ENCODE assay signal across 9 cellular contexts in genomic region chr15:50687302-50687902, GRCh38. TPM values are rescaled to one million over a fixed set of nuclear protein-coding genes. Genes with fewer than 3 reads are reported as not detected.
A peak's percentile ranks its signal among the peaks of the same experiment; 100 is the strongest.
DNase-seq lines count a peak whose midpoint lies in the region; ATAC-seq, FAIRE-seq and TF ChIP-seq lines count a peak whose summit lies in the region.
"Had no signal": no experiment of that assay in that cellular context is flagged by ENCODE, and none has a peak within 500 bp of the region (broad histone marks: within the 10 kb centered on the region; RNA-seq: fewer than 3 reads in every experiment).

No MANE protein-coding gene starts in this region.

- no peak overlapping the region for H3K9ac ChIP-seq in neuronal stem cell (ENCODE audit: low read depth, low read length, poor library complexity)

- peaks cover 6% of the 10 kb centered on the region for H3K36me3 ChIP-seq in ectodermal cell (ENCODE audit: control insufficient read depth, insufficient read depth, low read length)
- peaks cover 0 to 27% of the 10 kb centered on the region in 2 donors for H3K36me3 ChIP-seq in neuronal stem cell (replicated peaks in 1 of 2; ENCODE audit: control insufficient read depth in 2 of 2, insufficient read depth in 2 of 2, low read length in 2 of 2)

- H3K9me3 ChIP-seq in ectodermal cell (ENCODE audit: control insufficient read depth, low read length) (no peaks in the 10 kb centered on the region), neuronal stem cell (replicated peaks in 1 of 2; ENCODE audit: control insufficient read depth in 2 of 2, insufficient read depth in 1 of 2, low read depth in 1 of 2, low read length in 2 of 2) (no peaks in the 10 kb centered on the region)

- no peak overlapping the region for H4K8ac ChIP-seq in neuronal stem cell (ENCODE audit: low read depth, low read length)

- peak overlapping the region; percentile 100 for H2AFZ ChIP-seq in neuronal stem cell (ENCODE audit: low read length)

- no peak for TF ChIP-seq CTCF in LNCaP clone FGC (IDR thresholded peaks at IDR 0.05; ENCODE audit: control insufficient read depth, extremely low read depth, insufficient read depth)

- peak; percentile 78 for FAIRE-seq in GM19239 (lab: Jason Lieb, UNC)
- FAIRE-seq: TTC549 had no signal

- H2BK120ac ChIP-seq in neuronal stem cell (ENCODE audit: low read depth, low read length) = no peak overlapping the region

- no peak overlapping the region for H3K23ac ChIP-seq in neuronal stem cell (ENCODE audit: low read depth, low read length, poor library complexity)

- H3K18ac ChIP-seq in neuronal stem cell (ENCODE audit: low read length) = no peak overlapping the region

- H2BK15ac ChIP-seq in neuronal stem cell (ENCODE audit: low read length) = no peak overlapping the region

- H2BK5ac ChIP-seq in neuronal stem cell (ENCODE audit: low read length) = no peak overlapping the region

- no peak overlapping the region for H4K91ac ChIP-seq in neuronal stem cell (ENCODE audit: low read depth, low read length, poor library complexity)

- H3K27ac ChIP-seq in ectodermal cell (ENCODE audit: insufficient read depth, low read depth, low read length, poor library complexity, severe bottlenecking) (peak overlapping the region; percentile 70), neuronal stem cell (replicated peaks; ENCODE audit: low read length) (no peak overlapping the region)

- no peak overlapping the region for H3K14ac ChIP-seq in neuronal stem cell (ENCODE audit: low read length)

- WGBS in ectodermal cell, 2 experiments = 79% methylated on average over 10 of the region's 10 CpGs
- WGBS in neuronal stem cell (ENCODE audit: extremely low coverage in 2 of 2, insufficient read length in 2 of 2, insufficient replicate concordance in 1 of 2), 2 donors = 98 to 100% methylated on average over 2 to 3 of the region's 10 CpGs

- H3K4ac ChIP-seq in neuronal stem cell (ENCODE audit: low read length) = no peak overlapping the region

- ATAC-seq in HG03342 (IDR thresholded peaks at IDR 0.05; ENCODE audit: unreplicated experiment) (no peak), HG03460 (IDR thresholded peaks at IDR 0.05; ENCODE audit: unreplicated experiment) (no peak)

- H3K4me2 ChIP-seq in neuronal stem cell (ENCODE audit: insufficient read depth, low read length, poor library complexity, severe bottlenecking) = peak overlapping the region; percentile 63

- no peak overlapping the region for H2BK12ac ChIP-seq in neuronal stem cell (ENCODE audit: low read length)

- peaks cover 8% of the 10 kb centered on the region for H3K79me1 ChIP-seq in neuronal stem cell (ENCODE audit: low read depth, low read length)

- H3K27me3 ChIP-seq in ectodermal cell (ENCODE audit: control insufficient read depth, insufficient read depth, low read length, poor library complexity, severe bottlenecking) (no peaks in the 10 kb centered on the region), neuronal stem cell (ENCODE audit: control insufficient read depth in 3 of 3, insufficient read depth in 3 of 3, low read depth in 1 of 3, low read length in 3 of 3) (no peaks in the 10 kb centered on the region)

- DNase-seq in GM19239 (ENCODE audit: insufficient read length, low spot score) = no peak
- DNase-seq in LNCaP clone FGC (ENCODE audit: low read depth) = no peak
- DNase-seq in neuronal stem cell (ENCODE audit: low spot score) = no peak
- DNase-seq in NCI-H128 (lab: John Stamatoyannopoulos, UW; ENCODE audit: unreplicated experiment) = no peak
- no peak for DNase-seq in NCI-H1694 (lab: John Stamatoyannopoulos, UW)

- no peak overlapping the region for H2AK5ac ChIP-seq in neuronal stem cell (ENCODE audit: low read depth, low read length)

- peak overlapping the region; percentile 83 for H3K4me3 ChIP-seq in LNCaP clone FGC (ENCODE audit: low read depth, low read length)
- H3K4me3 ChIP-seq in ectodermal cell (ENCODE audit: insufficient read depth, low read depth, low read length) = peak overlapping the region; percentile 96
- peak overlapping the region; percentile 78 to 88 for H3K4me3 ChIP-seq in neuronal stem cell (ENCODE audit: low read length in 2 of 2)

- peaks cover 16% of the 10 kb centered on the region for H3K4me1 ChIP-seq in ectodermal cell (ENCODE audit: control insufficient read depth, insufficient read depth, low read length)
- peaks cover 2 to 6% of the 10 kb centered on the region in 2 donors for H3K4me1 ChIP-seq in neuronal stem cell (ENCODE audit: control insufficient read depth in 2 of 2, insufficient read depth in 1 of 2, low read depth in 1 of 2, low read length in 2 of 2)

RNA-seq across cellular contexts. Expression of gene TRPM7, which starts 0.8 kb away (rescaled TPM):
- polyA plus RNA-seq in ectodermal cell (2013, experiment 1 of 4) = 26.9 TPM
- polyA plus RNA-seq in ectodermal cell (2013, experiment 2 of 4) = 29.4 TPM
- polyA plus RNA-seq in ectodermal cell (2013, experiment 3 of 4) = 19.0 TPM
- 22.0 TPM for polyA plus RNA-seq in ectodermal cell (2013, experiment 4 of 4)
- 10.5 TPM for polyA plus RNA-seq in neuronal stem cell (2013, experiment 1 of 2)
- 10.5 TPM for polyA plus RNA-seq in neuronal stem cell (2013, experiment 2 of 2)
